1 cellular context compared by ENCODE assay signal in the genomic region with DNA sequence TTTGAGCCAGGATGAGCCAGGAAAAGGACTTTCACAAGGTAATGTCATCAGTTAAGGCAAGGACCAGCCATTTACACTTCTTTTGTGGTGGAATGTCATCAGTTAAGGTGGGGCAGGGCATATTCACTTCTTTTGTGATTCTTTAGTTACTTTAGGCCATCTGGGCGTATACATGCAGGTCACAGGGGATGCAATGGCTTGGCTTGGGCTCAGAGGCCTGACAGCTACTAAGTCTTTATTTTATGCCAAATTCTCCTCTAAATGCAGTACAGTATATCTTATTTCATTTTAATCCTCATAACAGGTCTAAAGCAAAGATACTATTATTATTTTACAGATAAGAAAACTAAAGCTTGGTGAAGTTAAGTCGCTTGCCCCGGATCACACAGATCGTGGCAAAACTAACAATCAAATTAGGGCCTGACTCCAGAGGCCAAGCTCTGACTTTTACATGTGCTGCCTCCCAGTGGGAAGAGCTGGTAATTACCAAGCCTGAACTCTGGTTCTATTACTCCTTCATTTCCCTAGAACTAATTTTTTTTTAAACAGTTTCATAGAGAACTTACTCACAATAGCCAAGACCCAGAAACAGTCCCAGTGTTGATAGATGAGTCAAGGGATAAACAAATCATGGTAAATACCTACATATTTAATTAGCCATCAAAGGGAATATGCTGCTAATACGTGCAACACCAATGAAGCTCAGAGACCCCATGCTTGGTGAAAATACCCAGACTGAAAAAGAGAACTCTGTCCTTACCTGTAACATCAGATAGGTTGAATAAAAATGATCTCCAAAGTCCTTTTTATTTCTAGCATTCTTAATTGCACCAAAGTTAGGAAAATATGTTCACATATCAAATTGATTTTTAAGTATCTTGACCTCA.
TF ChIP-seq lines count a peak whose summit lies in the region.

No MANE protein-coding gene starts in this region.

TF ChIP-seq in GM23338, 12 proteins besides CTCF, POLR2A, EP300 and RAD21 (continued from another document):
- TF ChIP-seq, protein P1, sequence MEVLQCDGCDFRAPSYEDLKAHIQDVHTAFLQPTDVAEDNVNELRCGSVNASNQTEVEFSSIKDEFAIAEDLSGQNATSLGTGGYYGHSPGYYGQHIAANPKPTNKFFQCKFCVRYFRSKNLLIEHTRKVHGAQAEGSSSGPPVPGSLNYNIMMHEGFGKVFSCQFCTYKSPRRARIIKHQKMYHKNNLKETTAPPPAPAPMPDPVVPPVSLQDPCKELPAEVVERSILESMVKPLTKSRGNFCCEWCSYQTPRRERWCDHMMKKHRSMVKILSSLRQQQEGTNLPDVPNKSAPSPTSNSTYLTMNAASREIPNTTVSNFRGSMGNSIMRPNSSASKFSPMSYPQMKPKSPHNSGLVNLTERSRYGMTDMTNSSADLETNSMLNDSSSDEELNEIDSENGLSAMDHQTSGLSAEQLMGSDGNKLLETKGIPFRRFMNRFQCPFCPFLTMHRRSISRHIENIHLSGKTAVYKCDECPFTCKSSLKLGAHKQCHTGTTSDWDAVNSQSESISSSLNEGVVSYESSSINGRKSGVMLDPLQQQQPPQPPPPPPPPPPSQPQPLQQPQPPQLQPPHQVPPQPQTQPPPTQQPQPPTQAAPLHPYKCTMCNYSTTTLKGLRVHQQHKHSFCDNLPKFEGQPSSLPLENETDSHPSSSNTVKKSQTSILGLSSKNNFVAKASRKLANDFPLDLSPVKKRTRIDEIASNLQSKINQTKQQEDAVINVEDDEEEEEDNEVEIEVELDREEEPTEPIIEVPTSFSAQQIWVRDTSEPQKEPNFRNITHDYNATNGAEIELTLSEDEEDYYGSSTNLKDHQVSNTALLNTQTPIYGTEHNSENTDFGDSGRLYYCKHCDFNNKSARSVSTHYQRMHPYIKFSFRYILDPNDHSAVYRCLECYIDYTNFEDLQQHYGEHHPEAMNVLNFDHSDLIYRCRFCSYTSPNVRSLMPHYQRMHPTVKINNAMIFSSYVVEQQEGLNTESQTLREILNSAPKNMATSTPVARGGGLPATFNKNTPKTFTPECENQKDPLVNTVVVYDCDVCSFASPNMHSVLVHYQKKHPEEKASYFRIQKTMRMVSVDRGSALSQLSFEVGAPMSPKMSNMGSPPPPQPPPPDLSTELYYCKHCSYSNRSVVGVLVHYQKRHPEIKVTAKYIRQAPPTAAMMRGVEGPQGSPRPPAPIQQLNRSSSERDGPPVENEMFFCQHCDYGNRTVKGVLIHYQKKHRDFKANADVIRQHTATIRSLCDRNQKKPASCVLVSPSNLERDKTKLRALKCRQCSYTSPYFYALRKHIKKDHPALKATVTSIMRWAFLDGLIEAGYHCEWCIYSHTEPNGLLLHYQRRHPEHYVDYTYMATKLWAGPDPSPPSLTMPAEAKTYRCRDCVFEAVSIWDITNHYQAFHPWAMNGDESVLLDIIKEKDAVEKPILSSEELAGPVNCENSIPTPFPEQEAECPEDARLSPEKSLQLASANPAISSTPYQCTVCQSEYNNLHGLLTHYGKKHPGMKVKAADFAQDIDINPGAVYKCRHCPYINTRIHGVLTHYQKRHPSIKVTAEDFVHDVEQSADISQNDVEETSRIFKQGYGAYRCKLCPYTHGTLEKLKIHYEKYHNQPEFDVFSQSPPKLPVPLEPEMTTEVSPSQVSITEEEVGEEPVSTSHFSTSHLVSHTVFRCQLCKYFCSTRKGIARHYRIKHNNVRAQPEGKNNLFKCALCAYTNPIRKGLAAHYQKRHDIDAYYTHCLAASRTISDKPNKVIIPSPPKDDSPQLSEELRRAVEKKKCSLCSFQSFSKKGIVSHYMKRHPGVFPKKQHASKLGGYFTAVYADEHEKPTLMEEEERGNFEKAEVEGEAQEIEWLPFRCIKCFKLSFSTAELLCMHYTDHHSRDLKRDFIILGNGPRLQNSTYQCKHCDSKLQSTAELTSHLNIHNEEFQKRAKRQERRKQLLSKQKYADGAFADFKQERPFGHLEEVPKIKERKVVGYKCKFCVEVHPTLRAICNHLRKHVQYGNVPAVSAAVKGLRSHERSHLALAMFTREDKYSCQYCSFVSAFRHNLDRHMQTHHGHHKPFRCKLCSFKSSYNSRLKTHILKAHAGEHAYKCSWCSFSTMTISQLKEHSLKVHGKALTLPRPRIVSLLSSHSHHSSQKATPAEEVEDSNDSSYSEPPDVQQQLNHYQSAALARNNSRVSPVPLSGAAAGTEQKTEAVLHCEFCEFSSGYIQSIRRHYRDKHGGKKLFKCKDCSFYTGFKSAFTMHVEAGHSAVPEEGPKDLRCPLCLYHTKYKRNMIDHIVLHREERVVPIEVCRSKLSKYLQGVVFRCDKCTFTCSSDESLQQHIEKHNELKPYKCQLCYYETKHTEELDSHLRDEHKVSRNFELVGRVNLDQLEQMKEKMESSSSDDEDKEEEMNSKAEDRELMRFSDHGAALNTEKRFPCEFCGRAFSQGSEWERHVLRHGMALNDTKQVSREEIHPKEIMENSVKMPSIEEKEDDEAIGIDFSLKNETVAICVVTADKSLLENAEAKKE (CRISPR knock-in tag; IDR thresholded peaks at IDR 0.05) = no peak
